9 cellular contexts compared by ENCODE assay signal in the genomic region with DNA sequence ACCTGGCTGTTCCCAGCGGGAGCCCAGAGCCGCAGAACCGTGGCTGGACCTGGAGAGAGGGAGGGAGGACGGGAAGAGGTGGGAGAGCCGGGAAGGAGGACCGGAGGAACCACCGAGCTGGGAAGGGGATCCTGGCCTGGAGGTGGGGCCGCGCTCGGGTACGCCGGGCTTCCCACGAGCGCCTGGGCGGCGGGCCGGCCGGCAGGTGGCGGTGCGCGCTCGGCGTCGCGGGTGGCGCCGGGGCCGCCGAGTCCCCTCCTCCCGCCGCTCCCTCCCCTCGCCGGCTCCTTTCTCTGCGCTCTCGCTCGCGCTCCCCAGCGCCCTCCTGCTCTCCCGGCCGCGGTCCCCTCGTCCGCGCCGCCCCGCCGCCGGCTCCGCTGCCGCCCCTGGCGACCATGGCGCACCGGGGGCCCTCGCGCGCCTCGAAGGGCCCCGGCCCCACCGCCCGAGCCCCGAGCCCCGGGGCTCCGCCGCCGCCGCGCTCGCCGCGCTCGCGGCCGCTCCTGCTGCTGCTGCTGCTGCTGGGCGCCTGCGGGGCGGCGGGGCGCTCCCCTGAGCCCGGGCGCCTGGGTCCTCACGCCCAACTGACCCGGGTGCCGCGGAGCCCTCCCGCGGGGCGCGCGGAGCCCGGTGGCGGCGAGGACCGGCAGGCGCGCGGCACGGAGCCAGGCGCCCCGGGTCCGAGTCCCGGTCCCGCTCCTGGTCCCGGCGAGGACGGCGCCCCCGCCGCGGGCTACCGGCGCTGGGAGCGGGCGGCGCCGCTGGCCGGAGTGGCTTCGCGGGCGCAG. TPM values are rescaled to one million over a fixed set of nuclear protein-coding genes. Genes with fewer than 3 reads are reported as not detected.
DNase-seq lines count a peak whose midpoint lies in the region; ATAC-seq and TF ChIP-seq lines count a peak whose summit lies in the region.
"Had no signal": no experiment of that assay in that cellular context is flagged by ENCODE, and none has a peak within 500 bp of the region (broad histone marks: within the 10 kb centered on the region; RNA-seq: fewer than 3 reads in every experiment).

SORCS2 (plus strand) TSS at position 287 of the 788 bp plus-strand sequence.

- no peaks in the 10 kb centered on the region for H3K9me3 Mint-ChIP-seq in activated T-cell treated with anti-CD3 and anti-CD28 coated beads, Interleukin-2, amount 50 U/mL, for 24 hours
- no peaks in the 10 kb centered on the region for H3K9me3 Mint-ChIP-seq in naive B cell
- no peaks in the 10 kb centered on the region for H3K9me3 Mint-ChIP-seq in stimulated activated naive CD8-positive, alpha-beta T cell treated with anti-CD3 and anti-CD28 coated beads, Interleukin-15, amount 100 ng/mL, for 72 hours

- H3K36me3 Mint-ChIP-seq in activated T-cell treated with anti-CD3 and anti-CD28 coated beads, Interleukin-2, amount 50 U/mL, for 24 hours (ENCODE audit: low read depth): no peaks in the 10 kb centered on the region
- H3K36me3 Mint-ChIP-seq in naive B cell: no peaks in the 10 kb centered on the region

- H3K4me1 Mint-ChIP-seq in activated T-cell treated with anti-CD3 and anti-CD28 coated beads, Interleukin-2, amount 50 U/mL, for 24 hours (ENCODE audit: low read depth): peaks cover 2% of the 10 kb centered on the region
- H3K4me1 Mint-ChIP-seq in naive B cell: peaks cover 0 to 5% (median 5%) of the 10 kb centered on the region in 3 donors
- no peaks in the 10 kb centered on the region for H3K4me1 Mint-ChIP-seq in stimulated activated naive CD8-positive, alpha-beta T cell treated with anti-CD3 and anti-CD28 coated beads, Interleukin-15, amount 100 ng/mL, for 72 hours

- H3K4me3 Mint-ChIP-seq in activated T-cell treated with anti-CD3 and anti-CD28 coated beads, Interleukin-2, amount 50 U/mL, for 24 hours: peak within 1 kb of the TSS; percentile 10
- peak within 1 kb of the TSS in 6 of 8 donors; percentile 25 to 58 (median 44) for H3K4me3 Mint-ChIP-seq in naive B cell
- H3K4me3 Mint-ChIP-seq in stimulated activated naive CD8-positive, alpha-beta T cell treated with anti-CD3 and anti-CD28 coated beads, Interleukin-15, amount 100 ng/mL, for 72 hours: peak within 1 kb of the TSS in 1 of 2 donors; percentile 64

- H3K27ac Mint-ChIP-seq in activated T-cell treated with anti-CD3 and anti-CD28 coated beads, Interleukin-2, amount 50 U/mL, for 24 hours: no peak within 1 kb of the TSS
- no peak within 1 kb of the TSS for H3K27ac Mint-ChIP-seq in naive B cell
- no peak within 1 kb of the TSS for H3K27ac Mint-ChIP-seq in stimulated activated naive CD8-positive, alpha-beta T cell treated with anti-CD3 and anti-CD28 coated beads, Interleukin-15, amount 100 ng/mL, for 72 hours

- peak within 1 kb of the TSS; percentile 20 for H3K4me3 ChIP-seq in fibroblast of mammary gland (ENCODE audit: control insufficient read depth, low read depth, low read length)

- H3K27me3 Mint-ChIP-seq in activated T-cell treated with anti-CD3 and anti-CD28 coated beads, Interleukin-2, amount 50 U/mL, for 24 hours: peaks cover 85% of the 10 kb centered on the region
- H3K27me3 Mint-ChIP-seq in naive B cell: peaks cover 40 to 78% (median 71%) of the 10 kb centered on the region in 3 donors
- peaks cover 93% of the 10 kb centered on the region for H3K27me3 Mint-ChIP-seq in stimulated activated naive CD8-positive, alpha-beta T cell treated with anti-CD3 and anti-CD28 coated beads, Interleukin-15, amount 100 ng/mL, for 72 hours

- DNase-seq in NCI-H345 treated with DMSO at 0.1 percent for 48 hours (lab: John Stamatoyannopoulos, UW; ENCODE audit: unreplicated experiment) (peak; percentile 25), fibroblast of mammary gland (ENCODE audit: low read depth) (peak; percentile 40), naive B cell (no peak), cerebellar nuclear complex (lab: John Stamatoyannopoulos, UW) (no peak)
- peak; percentile 71 for DNase-seq in activated T-cell treated with anti-CD3 and anti-CD28 coated beads, Interleukin-2, amount 50 U/mL, for 24 hours
- peak; percentile 43 to 49 for DNase-seq in stimulated activated naive CD8-positive, alpha-beta T cell treated with anti-CD3 and anti-CD28 coated beads, Interleukin-15, amount 100 ng/mL, for 72 hours

- peak; percentile 66 for ATAC-seq in GM21390 (IDR thresholded peaks at IDR 0.05; ENCODE audit: unreplicated experiment)
- no peak for ATAC-seq in naive B cell (ENCODE audit: low read depth in 2 of 2)
- ATAC-seq in stimulated activated naive CD8-positive, alpha-beta T cell treated with anti-CD3 and anti-CD28 coated beads, Interleukin-15, amount 100 ng/mL, for 72 hours: peak; percentile 77

- TF ChIP-seq CTCF in C4-2B (conservative IDR thresholded peaks at IDR 0.05) (peak; percentile 81), fibroblast of mammary gland (conservative IDR thresholded peaks at IDR 0.05; ENCODE audit: control insufficient read depth, insufficient read depth, low read depth, low read length) (peak; percentile 3)

- H3K27ac ChIP-seq in C4-2B: no peak within 1 kb of the TSS
- H3K27ac ChIP-seq: KMS-11 had no signal

RNA-seq across cellular contexts. Expression of gene SORCS2, which starts in this region (rescaled TPM):
- polyA plus RNA-seq in naive B cell (ENCODE audit: low read depth in 6 of 6): not detected

Comparison
In these comparisons a context has a peak if more than half of its experiments do, and no peak if none do; other contexts are left out.
1. ATAC-seq: peak in GM21390 (single experiment) and stimulated activated naive CD8-positive, alpha-beta T cell treated with anti-CD3 and anti-CD28 coated beads, Interleukin-15, amount 100 ng/mL, for 72 hours (single experiment); none in naive B cell (0 of 2).
2. DNase-seq: peak in NCI-H345 treated with DMSO at 0.1 percent for 48 hours (single experiment), activated T-cell treated with anti-CD3 and anti-CD28 coated beads, Interleukin-2, amount 50 U/mL, for 24 hours (single experiment), fibroblast of mammary gland (single experiment) and stimulated activated naive CD8-positive, alpha-beta T cell treated with anti-CD3 and anti-CD28 coated beads, Interleukin-15, amount 100 ng/mL, for 72 hours (2 of 2); none in naive B cell (single experiment) and cerebellar nuclear complex (0 of 2).